In genomic region chr1:31476891-31477846, GRCh38 we compare ENCODE assay signal across 12 cellular contexts.
DNase-seq lines count a peak whose midpoint lies in the region; ATAC-seq, FAIRE-seq and TF ChIP-seq lines count a peak whose summit lies in the region.
"Had no signal": no experiment of that assay in that cellular context is flagged by ENCODE, and none has a peak within 500 bp of the region (broad histone marks: within the 10 kb centered on the region; RNA-seq: fewer than 3 reads in every experiment).

No MANE protein-coding gene starts in this region.

- H3K27ac ChIP-seq in C4-2B (peak overlapping the region; percentile 30), GM12878 (ENCODE audit: control insufficient read depth, insufficient read depth) (no peak overlapping the region)
- H3K27ac ChIP-seq: sigmoid colon, suprapubic skin had no signal

- H3K9me3 ChIP-seq in GM12878 (replicated peaks; ENCODE audit: control insufficient read depth, insufficient read depth, low read length) = no peaks in the 10 kb centered on the region; the same call in 2 of the 3 replicates
- H3K9me3 ChIP-seq: sigmoid colon, suprapubic skin had no signal

- H3K36me3 ChIP-seq in GM12878 (ENCODE audit: control insufficient read depth in 2 of 2, insufficient read depth in 2 of 2, low read length in 1 of 2) = no peaks in the 10 kb centered on the region
- H3K36me3 ChIP-seq: sigmoid colon, suprapubic skin had no signal

- intact Hi-C loops in GM12878 (cut with micrococcal nuclease; ENCODE audit: unreplicated experiment) = no loop called here
- intact Hi-C loops in sciatic nerve (cut with DNase I) = no loop called here
- intact Hi-C loops in head of caudate nucleus (cut with DNase I) = no loop called here

- no peak for TF ChIP-seq POLR2A in GM12878 (IDR thresholded peaks at IDR 0.05; ENCODE audit: low read depth, low read length)

- WGBS in GM12878 (ENCODE audit: insufficient coverage, insufficient replicate concordance, low lambda C conversion rate, missing lambda C conversion rate) = 28% methylated on average over 10 of the region's 10 CpGs

- H3K27me3 ChIP-seq in GM12878 (replicated peaks in 1 of 2; ENCODE audit: control insufficient read depth in 2 of 2, insufficient read depth in 2 of 2, low read length in 1 of 2) = no peaks in the 10 kb centered on the region
- H3K27me3 ChIP-seq: sigmoid colon, suprapubic skin had no signal

- TF ChIP-seq CTCF in C4-2B (conservative IDR thresholded peaks at IDR 0.05) (no peak), GM12878 (IDR thresholded peaks at IDR 0.05 in 2 of 3, conservative IDR thresholded peaks at IDR 0.05 in 1 of 3; ENCODE audit: control insufficient read depth in 2 of 3, extremely low read depth in 1 of 3, insufficient read depth in 1 of 3, low read depth in 3 of 3, low read length in 3 of 3) (no peak)

- RAD21 ChIA-PET in GM12878 (lab: Charles Lee; ENCODE audit: unreplicated experiment) = interaction anchor here (0.6 to 4.6 kb wide), 12 partner anchors 10 to 72 kb away, joined by 3 to 114 read pairs (median 4); no protein-coding TSS in a partner anchor

- no peak overlapping the region for H3K4me3 ChIP-seq in GM12878
- H3K4me3 ChIP-seq: sigmoid colon, suprapubic skin had no signal

- H2AFZ ChIP-seq in GM12878 (ENCODE audit: control insufficient read depth, low read depth, low read length) = no peak overlapping the region

- H3K4me2 ChIP-seq in GM12878 (ENCODE audit: control insufficient read depth, insufficient read depth) = no peak overlapping the region

- H3K9ac ChIP-seq in GM12878 (ENCODE audit: control insufficient read depth, insufficient read depth, low read length) = no peak overlapping the region

- ATAC-seq in GM19397 (IDR thresholded peaks at IDR 0.05; ENCODE audit: unreplicated experiment) (peak; percentile 71), GM12878 (peak; percentile 89), sciatic nerve (no peak)
- no peak for ATAC-seq in activated CD4-positive, CD25-positive, alpha-beta regulatory T cell treated with anti-CD3 and anti-CD28 coated beads, Interleukin-2, amount 50 U/mL, for 24 hours

- no peak for TF ChIP-seq RAD21 in GM12878 (IDR thresholded peaks at IDR 0.05; ENCODE audit: insufficient read depth, low read depth, low read length)

- 0 out of 4 replicates have a peak, but pooled peaks of 1 of the 2 experiments have one; percentile 23 for TF ChIP-seq EP300 in GM12878 (IDR thresholded peaks at IDR 0.05; ENCODE audit: borderline replicate concordance in 1 of 2, control insufficient read depth in 1 of 2, low read depth in 2 of 2, low read length in 2 of 2)

- DNase-seq in NAMALWA (ENCODE audit: low spot score) (peak; percentile 92), GM12878 (ENCODE audit: low read depth, low spot score) (peak; percentile 77), sciatic nerve (ENCODE audit: low spot score) (no peak), head of caudate nucleus (no peak), Kasumi-1 (lab: John Stamatoyannopoulos, UW) (no peak)
- DNase-seq: activated CD4-positive, alpha-beta memory T cell treated with anti-CD3 and anti-CD28 coated beads, Interleukin-2, amount 10 ng/mL, durations not matched to agents 7 days and 5 days; MV-4-11; sigmoid colon had no signal

- SMC1A ChIA-PET in GM12878 (lab: Charles Lee; ENCODE audit: uncharacterized antibody, unreplicated experiment) = interaction anchor here (0.6 to 11.5 kb wide), 13 partner anchors 10 to 554 kb away, joined by 3 to 230 read pairs (median 7); no protein-coding TSS in a partner anchor

- H3K79me2 ChIP-seq in GM12878 (ENCODE audit: control insufficient read depth, insufficient read depth, low read length) = no peaks in the 10 kb centered on the region

- POLR2A ChIA-PET in GM12878 (lab: Charles Lee) = interaction anchor here (0.6 to 15.0 kb wide), 9 partner anchors 11 to 72 kb away, joined by 3 to 260 read pairs (median 5); no protein-coding TSS in a partner anchor

- in situ Hi-C loops in GM12878 (cut with MboI) = no loop called here

- CTCF ChIA-PET in GM12878 (lab: Yijun Ruan, JAX) = interaction anchor here (0.5 to 4.8 kb wide), 11 partner anchors 8 to 82 kb away, joined by 3 to 35 read pairs (median 5); no protein-coding TSS in a partner anchor

- no peaks in the 10 kb centered on the region for H3K4me1 ChIP-seq in GM12878 (ENCODE audit: control insufficient read depth, insufficient read depth, low read length)
- H3K4me1 ChIP-seq: sigmoid colon, suprapubic skin had no signal

- FAIRE-seq in GM12878 (lab: Jason Lieb, UNC) = no peak

- BruUV-seq in GM12878 (replicated peaks; lab: Mats Ljungman, UMichigan) = no TSS peak

- H4K20me1 ChIP-seq in GM12878 (ENCODE audit: control insufficient read depth, insufficient read depth) = no peaks in the 10 kb centered on the region

TF ChIP-seq in GM12878, 131 proteins besides CTCF, POLR2A, EP300 and RAD21 (continues in another document):
- TF ChIP-seq ZNF592 (IDR thresholded peaks at IDR 0.05) (0 out of 2 replicates have a peak, but pooled peaks have one; percentile 65), IKZF1 (conservative IDR thresholded peaks at IDR 0.05) (peak; percentile 97), NR2F1 (conservative IDR thresholded peaks at IDR 0.05) (peak; percentile 87), BMI1 (IDR thresholded peaks at IDR 0.05; ENCODE audit: borderline replicate concordance) (peak; percentile 25; the same call in 1 of the 2 replicates), MEF2B (IDR thresholded peaks at IDR 0.05; ENCODE audit: partially characterized antibody, poor library complexity, severe bottlenecking) (peak; percentile 100), RELB (IDR thresholded peaks at IDR 0.05; ENCODE audit: low read depth) (peak; percentile 86), GATAD2B (conservative IDR thresholded peaks at IDR 0.05; ENCODE audit: low read depth) (peak; percentile 100), RFX5 (IDR thresholded peaks at IDR 0.05; ENCODE audit: low read depth, low read length) (no peak), BCL11A (IDR thresholded peaks at IDR 0.05; ENCODE audit: low read depth, low read length) (0 out of 2 replicates have a peak, but pooled peaks have one; percentile 8)
- TF ChIP-seq, protein P1, sequence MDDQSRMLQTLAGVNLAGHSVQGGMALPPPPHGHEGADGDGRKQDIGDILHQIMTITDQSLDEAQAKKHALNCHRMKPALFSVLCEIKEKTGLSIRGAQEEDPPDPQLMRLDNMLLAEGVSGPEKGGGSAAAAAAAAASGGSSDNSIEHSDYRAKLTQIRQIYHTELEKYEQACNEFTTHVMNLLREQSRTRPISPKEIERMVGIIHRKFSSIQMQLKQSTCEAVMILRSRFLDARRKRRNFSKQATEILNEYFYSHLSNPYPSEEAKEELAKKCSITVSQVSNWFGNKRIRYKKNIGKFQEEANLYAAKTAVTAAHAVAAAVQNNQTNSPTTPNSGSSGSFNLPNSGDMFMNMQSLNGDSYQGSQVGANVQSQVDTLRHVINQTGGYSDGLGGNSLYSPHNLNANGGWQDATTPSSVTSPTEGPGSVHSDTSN (IDR thresholded peaks at IDR 0.05; ENCODE audit: insufficient replicate concordance, low read depth, low read length) = peak; percentile 41

Comparison
In these comparisons a context has a peak if more than half of its experiments do, and no peak if none do; other contexts are left out.
1. ATAC-seq: peak in GM19397 (single experiment) and GM12878 (single experiment); none in activated CD4-positive, CD25-positive, alpha-beta regulatory T cell treated with anti-CD3 and anti-CD28 coated beads, Interleukin-2, amount 50 U/mL, for 24 hours (0 of 2) and sciatic nerve (single experiment).
2. DNase-seq: peak in NAMALWA (single experiment) and GM12878 (single experiment); none in sciatic nerve (single experiment), head of caudate nucleus (0 of 42) and Kasumi-1 (0 of 2).